In genomic region chr10:31192475-31192874, GRCh38 we compare ENCODE assay signal across 35 cellular contexts.
"Had no signal": no experiment of that assay in that cellular context is flagged by ENCODE, and none has a peak within 500 bp of the region (broad histone marks: within the 10 kb centered on the region; RNA-seq: fewer than 3 reads in every experiment).

No MANE protein-coding gene starts in this region.

- H3K9me3 ChIP-seq: MG63 had no signal

- H3K27ac ChIP-seq: KMS-11 had no signal

- H3K9ac ChIP-seq: KMS-11 had no signal

- H3K27me3 ChIP-seq: MG63 had no signal

- DNase-seq: Karpas-422, Kasumi-1, MG63, MM.1S, MV-4-11, NCI-H1048, NCI-H1092, NCI-H1092 treated with DMSO at 0.1 percent for 48 hours, NCI-H1105, NCI-H1105 treated with DMSO at 0.1 percent for 48 hours, NCI-H1417, NCI-H1417 treated with DMSO at 0.1 percent for 48 hours, NCI-H1436, NCI-H1436 treated with DMSO at 0.1 percent for 48 hours, NCI-H146, NCI-H1694, NCI-H1694 treated with DMSO at 0.1 percent for 48 hours, NCI-H187, NCI-H187 treated with DMSO at 0.1 percent for 48 hours, NCI-H1930, NCI-H2029, NCI-H2029 treated with DMSO at 0.1 percent for 48 hours, NCI-H2081, NCI-H2081 treated with DMSO at 0.1 percent for 48 hours, NCI-H2107, NCI-H2171, NCI-H2171 treated with DMSO at 0.1 percent for 48 hours, NCI-H2227 treated with DMSO at 0.1 percent for 48 hours, NCI-H226, NCI-H345, NCI-H446, NCI-H446 treated with DMSO at 0.1 percent for 48 hours, NCI-H510A, NCI-H510A treated with DMSO at 0.1 percent for 48 hours had no signal

- H3K4me3 ChIP-seq: MG63 had no signal

- H3K36me3 ChIP-seq: MG63 had no signal

- H3K4me2 ChIP-seq: KMS-11 had no signal
